ENCODE assay signal across 11 cellular contexts in genomic region chr16:23302045-23302956, GRCh38. TPM values are rescaled to one million over a fixed set of nuclear protein-coding genes. Genes with fewer than 3 reads are reported as not detected.
A peak's percentile ranks its signal among the peaks of the same experiment; 100 is the strongest.
DNase-seq lines count a peak whose midpoint lies in the region; ATAC-seq and TF ChIP-seq lines count a peak whose summit lies in the region.
"Had no signal": no experiment of that assay in that cellular context is flagged by ENCODE, and none has a peak within 500 bp of the region (broad histone marks: within the 10 kb centered on the region; RNA-seq: fewer than 3 reads in every experiment).

SCNN1B (plus strand) TSS chr16:23302302; CDS start chr16:23348600, 46,298 bp downstream.

- H3K27ac ChIP-seq in WERI-Rb-1: no peak within 1 kb of the TSS
- H3K27ac ChIP-seq in tibial nerve: no peak within 1 kb of the TSS
- H3K27ac ChIP-seq in Karpas-422 (ENCODE audit: low read length): no peak within 1 kb of the TSS

- no peak for TF ChIP-seq POLR2A in tibial nerve (IDR thresholded peaks at IDR 0.05)

- H3K27me3 ChIP-seq in WERI-Rb-1 (ENCODE audit: insufficient read depth, low read depth, severe bottlenecking): peaks cover 7% of the 10 kb centered on the region
- H3K27me3 ChIP-seq in tibial nerve: peaks cover 0 to 23% of the 10 kb centered on the region in 2 donors
- no peaks in the 10 kb centered on the region for H3K27me3 ChIP-seq in Karpas-422 (ENCODE audit: low read length)

- no peaks in the 10 kb centered on the region for H3K79me2 ChIP-seq in Karpas-422 (ENCODE audit: low read length)

- no peak within 1 kb of the TSS for H3K9ac ChIP-seq in Karpas-422 (ENCODE audit: low read length)

- no peak within 1 kb of the TSS for H3K4me2 ChIP-seq in Karpas-422 (ENCODE audit: low read depth, low read length, poor library complexity, severe bottlenecking)

- no peaks in the 10 kb centered on the region for H4K20me1 ChIP-seq in Karpas-422 (ENCODE audit: insufficient read depth, low read depth, low read length)

- no peak within 1 kb of the TSS for H2AFZ ChIP-seq in Karpas-422 (ENCODE audit: low read length)

- H3K9me3 ChIP-seq in WERI-Rb-1 (ENCODE audit: severe bottlenecking): peaks cover 1% of the 10 kb centered on the region
- H3K9me3 ChIP-seq in tibial nerve: no peaks in the 10 kb centered on the region
- H3K9me3 ChIP-seq in Karpas-422 (ENCODE audit: low read length): no peaks in the 10 kb centered on the region

- no peak for TF ChIP-seq EP300 in tibial nerve (IDR thresholded peaks at IDR 0.05)

- H3K36me3 ChIP-seq in WERI-Rb-1 (no peaks in the 10 kb centered on the region), tibial nerve (no peaks in the 10 kb centered on the region), Karpas-422 (ENCODE audit: insufficient read depth, low read length) (no peaks in the 10 kb centered on the region)

- H3K4me1 ChIP-seq in tibial nerve (peaks cover 0 to 8% (median 4%) of the 10 kb centered on the region in 4 donors), Karpas-422 (ENCODE audit: low read length) (no peaks in the 10 kb centered on the region)

- DNase-seq in activated CD8-positive, alpha-beta memory T cell treated with anti-CD3 and anti-CD28 coated beads, Interleukin-2, amount 50 U/mL, for 48 hours: peak; percentile 55
- no peak for DNase-seq in activated CD8-positive, alpha-beta memory T cell treated with anti-CD3 and anti-CD28 coated beads for 24 hours
- DNase-seq in WERI-Rb-1: peak; percentile 51
- peak; percentile 57 for DNase-seq in islet precursor cell
- DNase-seq in tibial nerve (ENCODE audit: low spot score in 2 of 2): no peak
- no peak for DNase-seq in GM19240 (ENCODE audit: insufficient read length, low spot score)
- no peak for DNase-seq in Karpas-422
- DNase-seq: DMS79 had no signal

- peak; percentile 22; the same call in 1 of the 2 replicates for TF ChIP-seq CTCF in WERI-Rb-1 (IDR thresholded peaks at IDR 0.05; ENCODE audit: low read depth, low read length)
- no peak for TF ChIP-seq CTCF in tibial nerve (IDR thresholded peaks at IDR 0.05)

- WGBS in tibial nerve, 2 donors: 2 to 4% methylated on average over 23 to 76 of the region's 81 CpGs

- no peaks in the 10 kb centered on the region for H3K9me2 ChIP-seq in Karpas-422 (replicated peaks; ENCODE audit: insufficient read depth, low read length)

- H3K4me3 ChIP-seq in WERI-Rb-1 (ENCODE audit: low read depth, low read length) (peak within 1 kb of the TSS; percentile 49), tibial nerve (peak within 1 kb of the TSS in 3 of 4 donors; percentile 5 to 36 (median 12)), Karpas-422 (ENCODE audit: low read length) (no peak within 1 kb of the TSS)

- no peak for ATAC-seq in GM18909 (IDR thresholded peaks at IDR 0.05; ENCODE audit: poor library complexity, unreplicated experiment)

RNA-seq across cellular contexts. Expression of gene SCNN1B, which starts in this region (rescaled TPM):
- total RNA-seq in tibial nerve: 1 to 10 TPM in 3 of 4 donors, under 1 TPM in 1; 0.66 to 2.7 (median 2.2) TPM
- not detected in 2 replicates for total RNA-seq in Karpas-422 (2014; rRNA removed; shearing (Covaris generic); ENCODE audit: low replicate concordance)
- total RNA-seq: activated CD8-positive, alpha-beta memory T cell treated with anti-CD3 and anti-CD28 coated beads for 36 hours; fibroblast of villous mesenchyme had no signal

Comparison
In these comparisons a context has a peak if more than half of its experiments do, and no peak if none do; other contexts are left out.
1. DNase-seq: peak in activated CD8-positive, alpha-beta memory T cell treated with anti-CD3 and anti-CD28 coated beads, Interleukin-2, amount 50 U/mL, for 48 hours (single experiment), WERI-Rb-1 (single experiment) and islet precursor cell (single experiment); none in activated CD8-positive, alpha-beta memory T cell treated with anti-CD3 and anti-CD28 coated beads for 24 hours (single experiment), tibial nerve (0 of 2), GM19240 (single experiment) and Karpas-422 (single experiment).